In genomic region chr3:152356870-152357276, GRCh38 we compare ENCODE assay signal across 10 cellular contexts.
A peak's percentile ranks its signal among the peaks of the same experiment; 100 is the strongest.
DNase-seq lines count a peak whose midpoint lies in the region; ATAC-seq and TF ChIP-seq lines count a peak whose summit lies in the region.
"Had no signal": no experiment of that assay in that cellular context is flagged by ENCODE, and none has a peak within 500 bp of the region (broad histone marks: within the 10 kb centered on the region; RNA-seq: fewer than 3 reads in every experiment).

No MANE protein-coding gene starts in this region.

- H3K27me3 Mint-ChIP-seq in natural killer cell treated with Interleukin-12 subunit alpha and Interleukin-12 subunit beta and Interleukin-15 and Interleukin-18, amount 100 ng/mL, for 72 hours = no peaks in the 10 kb centered on the region
- H3K27me3 Mint-ChIP-seq in glutamatergic neuron (ENCODE audit: unreplicated experiment) = no peaks in the 10 kb centered on the region

- no peak overlapping the region for H3K14ac ChIP-seq in trophoblast cell (ENCODE audit: low read length)

- H2BK5ac ChIP-seq in trophoblast cell (ENCODE audit: low read depth, low read length, poor library complexity) = no peak overlapping the region

- H3K4me2 ChIP-seq in trophoblast cell (ENCODE audit: low read length) = no peak overlapping the region

- no peak overlapping the region for H3K23ac ChIP-seq in trophoblast cell (ENCODE audit: low read length)

- no peak overlapping the region for H2BK120ac ChIP-seq in trophoblast cell (ENCODE audit: insufficient read depth, low read length, poor library complexity)

- no peak overlapping the region for H2AK5ac ChIP-seq in trophoblast cell (ENCODE audit: low read length)

- no peak overlapping the region for H3K4ac ChIP-seq in trophoblast cell (ENCODE audit: low read depth, low read length)

- H3K18ac ChIP-seq in trophoblast cell (ENCODE audit: low read length) = no peak overlapping the region

- H3K4me1 ChIP-seq in spleen (peaks cover 13 to 95% (median 48%) of the 10 kb centered on the region in 6 donors), trophoblast cell (ENCODE audit: control insufficient read depth in 1 of 2, insufficient read depth in 2 of 2, low read length in 2 of 2) (no peaks in the 10 kb centered on the region)

- H3K9ac ChIP-seq in trophoblast cell (ENCODE audit: low read length) = no peak overlapping the region

- H3K36me3 ChIP-seq in spleen (peaks cover 0 to 22% (median 0%) of the 10 kb centered on the region in 6 donors), trophoblast cell (ENCODE audit: control insufficient read depth in 1 of 2, insufficient read depth in 2 of 2, low read length in 2 of 2) (no peaks in the 10 kb centered on the region)

- H3K79me1 ChIP-seq in trophoblast cell (ENCODE audit: low read length) = no peaks in the 10 kb centered on the region

- DNase-seq in natural killer cell treated with Interleukin-12 subunit alpha and Interleukin-12 subunit beta and Interleukin-15 and Interleukin-18, amount 100 ng/mL, for 72 hours (ENCODE audit: low spot score) = no peak
- DNase-seq in glutamatergic neuron (no peak), spleen (no peak), SW 1271 (lab: John Stamatoyannopoulos, UW) (no peak), trophoblast cell (no peak)
- DNase-seq: NCI-H526 had no signal

- no peak overlapping the region for H4K12ac ChIP-seq in trophoblast cell (ENCODE audit: low read depth, low read length)

- TF ChIP-seq CTCF in glutamatergic neuron (IDR thresholded peaks at IDR 0.05; ENCODE audit: partially characterized antibody, unreplicated experiment) (no peak), spleen (IDR thresholded peaks at IDR 0.05 in 8 of 11, conservative IDR thresholded peaks at IDR 0.05 in 3 of 11) (no peak)

- peaks cover 18% of the 10 kb centered on the region for H3K36me3 Mint-ChIP-seq in natural killer cell treated with Interleukin-12 subunit alpha and Interleukin-12 subunit beta and Interleukin-15 and Interleukin-18, amount 100 ng/mL, for 72 hours
- no peaks in the 10 kb centered on the region for H3K36me3 Mint-ChIP-seq in glutamatergic neuron (ENCODE audit: unreplicated experiment)

- no peak overlapping the region for H2BK12ac ChIP-seq in trophoblast cell (ENCODE audit: low read length)

- H3K9me3 ChIP-seq in spleen (no peaks in the 10 kb centered on the region), trophoblast cell (ENCODE audit: insufficient read depth, low read depth, low read length) (no peaks in the 10 kb centered on the region)

- no peak overlapping the region for H3K27ac ChIP-seq in spleen
- H3K27ac ChIP-seq in trophoblast cell (ENCODE audit: low read depth, low read length) = no peak overlapping the region
- H3K27ac ChIP-seq: VCaP had no signal

- intact Hi-C loops in spleen (cut with DNase I; ENCODE audit: low total_unique reads) = no loop called here

- H3K4me1 Mint-ChIP-seq in natural killer cell treated with Interleukin-12 subunit alpha and Interleukin-12 subunit beta and Interleukin-15 and Interleukin-18, amount 100 ng/mL, for 72 hours (ENCODE audit: low read depth in 2 of 2) = peaks cover 45 to 76% of the 10 kb centered on the region in 2 donors
- H3K4me1 Mint-ChIP-seq in glutamatergic neuron (ENCODE audit: low read depth, unreplicated experiment) = peaks cover 9% of the 10 kb centered on the region

- H4K91ac ChIP-seq in trophoblast cell (ENCODE audit: low read depth, low read length) = no peak overlapping the region

- H3K27ac Mint-ChIP-seq in natural killer cell treated with Interleukin-12 subunit alpha and Interleukin-12 subunit beta and Interleukin-15 and Interleukin-18, amount 100 ng/mL, for 72 hours = peak overlapping the region; percentile 21 to 79
- no peak overlapping the region for H3K27ac Mint-ChIP-seq in glutamatergic neuron (ENCODE audit: unreplicated experiment)

- 76 to 93% (median 85%) methylated on average over 2 of the region's 2 CpGs for WGBS in spleen, 5 donors
- no CpG with 5 or more reads among the region's 2 CpGs for WGBS in trophoblast cell (ENCODE audit: extremely low coverage, insufficient coverage, insufficient read length)

- TF ChIP-seq POLR2A in spleen (IDR thresholded peaks at IDR 0.05) = no peak

- H3K4me3 ChIP-seq in spleen = no peak overlapping the region
- no peak overlapping the region for H3K4me3 ChIP-seq in trophoblast cell (ENCODE audit: low read depth, low read length)

- no peaks in the 10 kb centered on the region for H3K27me3 ChIP-seq in spleen (replicated peaks in 1 of 7)
- H3K27me3 ChIP-seq in trophoblast cell (ENCODE audit: insufficient read depth, low read length) = no peaks in the 10 kb centered on the region

- ATAC-seq in GM18858 (IDR thresholded peaks at IDR 0.05; ENCODE audit: unreplicated experiment) (peak; percentile 59), GM21529 (IDR thresholded peaks at IDR 0.05; ENCODE audit: unreplicated experiment) (peak; percentile 77), HG03432 (IDR thresholded peaks at IDR 0.05; ENCODE audit: unreplicated experiment) (peak; percentile 77)
- peak; percentile 69 to 87 for ATAC-seq in natural killer cell treated with Interleukin-12 subunit alpha and Interleukin-12 subunit beta and Interleukin-15 and Interleukin-18, amount 100 ng/mL, for 72 hours

- peak overlapping the region; percentile 67 for H3K4me3 Mint-ChIP-seq in natural killer cell treated with Interleukin-12 subunit alpha and Interleukin-12 subunit beta and Interleukin-15 and Interleukin-18, amount 100 ng/mL, for 72 hours
- H3K4me3 Mint-ChIP-seq in glutamatergic neuron (ENCODE audit: unreplicated experiment) = no peak overlapping the region

- no peak overlapping the region for H2AFZ ChIP-seq in trophoblast cell (ENCODE audit: insufficient read depth, low read length, poor library complexity)

- H3K79me2 ChIP-seq in trophoblast cell (ENCODE audit: control insufficient read depth, insufficient read depth, low read length, poor library complexity) = no peaks in the 10 kb centered on the region

- H4K8ac ChIP-seq in trophoblast cell (ENCODE audit: low read depth, low read length) = no peak overlapping the region

- H3K9me3 Mint-ChIP-seq in natural killer cell treated with Interleukin-12 subunit alpha and Interleukin-12 subunit beta and Interleukin-15 and Interleukin-18, amount 100 ng/mL, for 72 hours = peaks cover 4% of the 10 kb centered on the region
- no peaks in the 10 kb centered on the region for H3K9me3 Mint-ChIP-seq in glutamatergic neuron (ENCODE audit: unreplicated experiment)
